ENCODE assay signal across 1 cellular context in the genomic region with DNA sequence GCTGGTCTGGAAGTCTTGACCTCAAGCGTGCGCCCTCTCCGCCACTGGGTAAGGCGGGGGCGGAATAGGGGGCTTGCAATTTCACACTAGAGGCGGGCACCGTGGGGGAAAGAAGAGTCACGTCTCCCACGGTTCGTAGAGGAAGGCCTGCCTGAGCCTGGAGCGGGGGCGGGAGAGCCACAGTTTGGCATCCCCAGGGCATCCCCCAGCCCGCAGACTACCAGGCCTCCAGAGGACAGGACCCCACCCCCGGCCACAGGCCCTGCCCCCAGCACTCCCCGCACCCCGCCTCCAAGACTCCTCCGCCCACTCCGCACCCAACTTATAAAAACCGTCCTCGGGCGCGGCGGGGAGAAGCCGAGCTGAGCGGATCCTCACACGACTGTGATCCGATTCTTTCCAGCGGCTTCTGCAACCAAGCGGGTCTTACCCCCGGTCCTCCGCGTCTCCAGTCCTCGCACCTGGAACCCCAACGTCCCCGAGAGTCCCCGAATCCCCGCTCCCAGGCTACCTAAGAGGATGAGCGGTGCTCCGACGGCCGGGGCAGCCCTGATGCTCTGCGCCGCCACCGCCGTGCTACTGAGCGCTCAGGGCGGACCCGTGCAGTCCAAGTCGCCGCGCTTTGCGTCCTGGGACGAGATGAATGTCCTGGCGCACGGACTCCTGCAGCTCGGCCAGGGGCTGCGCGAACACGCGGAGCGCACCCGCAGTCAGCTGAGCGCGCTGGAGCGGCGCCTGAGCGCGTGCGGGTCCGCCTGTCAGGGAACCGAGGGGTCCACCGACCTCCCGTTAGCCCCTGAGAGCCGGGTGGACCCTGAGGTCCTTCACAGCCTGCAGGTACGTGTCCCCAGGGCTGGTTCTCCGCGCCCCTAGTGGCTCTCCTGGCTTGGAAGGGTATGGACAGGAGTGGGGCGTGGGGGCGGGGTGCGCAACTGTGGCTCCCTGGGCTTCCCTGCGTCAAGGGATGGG.
TF ChIP-seq lines count a peak whose summit lies in the region.

ANGPTL4 (plus strand) TSS at position 353 of the 969 bp plus-strand sequence; CDS start at position 520, 167 bp downstream.

TF ChIP-seq in HepG2, 621 proteins besides CTCF, POLR2A, EP300 and RAD21 (continued from another document):
- TF ChIP-seq HNF1A (IDR thresholded peaks at IDR 0.05; ENCODE audit: low read depth) (no peak), HNF1A (CRISPR knock-in tag; IDR thresholded peaks at IDR 0.05; ENCODE audit: borderline replicate concordance) (peak; percentile 47; the same call in 1 of the 2 replicates)
